ENCODE assay signal across 8 cellular contexts in genomic region chr1:113511269-113511668, GRCh38.
"Had no signal": no experiment of that assay in that cellular context is flagged by ENCODE, and none has a peak within 500 bp of the region (broad histone marks: within the 10 kb centered on the region; RNA-seq: fewer than 3 reads in every experiment).

No MANE protein-coding gene starts in this region.

- H3K9ac ChIP-seq: GM23248 had no signal

- H3K4me1 ChIP-seq: HAP-1 had no signal

- H3K27ac Mint-ChIP-seq: HFFc6 had no signal

- H3K27ac ChIP-seq: GM23248, HL-60 had no signal

- H3K36me3 ChIP-seq: HAP-1 had no signal

- DNase-seq: GM23248, GOT3, H7, HFFc6, IMR-90, KG1 had no signal

- H3K4me3 Mint-ChIP-seq: HFFc6 had no signal

- H3K4me3 ChIP-seq: GM23248, HAP-1 had no signal

- H2AFZ ChIP-seq: GM23248 had no signal
